In genomic region chr11:11789735-11790369, GRCh38 we compare ENCODE assay signal across 9 cellular contexts. TPM values are rescaled to one million over a fixed set of nuclear protein-coding genes. Genes with fewer than 3 reads are reported as not detected.
DNase-seq lines count a peak whose midpoint lies in the region; ATAC-seq and TF ChIP-seq lines count a peak whose summit lies in the region.
"Had no signal": no experiment of that assay in that cellular context is flagged by ENCODE, and none has a peak within 500 bp of the region (broad histone marks: within the 10 kb centered on the region; RNA-seq: fewer than 3 reads in every experiment).

No MANE protein-coding gene starts in this region.

- H3K27ac ChIP-seq in A673 (ENCODE audit: low read depth, low read length, poor library complexity, severe bottlenecking) (no peak overlapping the region), Panc1 (ENCODE audit: low read length) (no peak overlapping the region), foreskin keratinocyte (no peak overlapping the region)

- peak; percentile 35 for DNase-seq in A673 (ENCODE audit: low spot score)
- peak; percentile 8 for DNase-seq in GM04504 (ENCODE audit: low read depth)
- DNase-seq in Panc1 (ENCODE audit: low read depth, low spot score), result no peak
- no peak for DNase-seq in foreskin keratinocyte
- no peak for DNase-seq in Ammon's horn (ENCODE audit: low spot score)
- no peak for DNase-seq in NK-92 (lab: John Stamatoyannopoulos, UW; ENCODE audit: unreplicated experiment)
- DNase-seq: activated naive CD8-positive, alpha-beta T cell treated with anti-CD3 and anti-CD28 coated beads, Interleukin-2, amount 10 ng/mL, durations not matched to agents 7 days and 5 days had no signal

- TF ChIP-seq CTCF in A673 (conservative IDR thresholded peaks at IDR 0.05; ENCODE audit: low read depth, low read length) (peak; percentile 67), Panc1 (IDR thresholded peaks at IDR 0.05) (peak; percentile 82; the same call in 1 of the 2 replicates), foreskin keratinocyte (conservative IDR thresholded peaks at IDR 0.05) (peak; percentile 65)

- ATAC-seq in Panc1 (peak; percentile 64; the same call in 1 of the 2 replicates), foreskin keratinocyte (no peak), HG03565 (IDR thresholded peaks at IDR 0.05; ENCODE audit: unreplicated experiment) (no peak), HG03439 (IDR thresholded peaks at IDR 0.05; ENCODE audit: unreplicated experiment) (no peak)

- H3K27me3 ChIP-seq in A673 (replicated peaks; ENCODE audit: insufficient read depth, low read depth, low read length, poor library complexity), result peaks cover 29% of the 10 kb centered on the region
- H3K27me3 ChIP-seq in Panc1 (ENCODE audit: control insufficient read depth, insufficient read depth, low read length), result no peaks in the 10 kb centered on the region; the same call in 1 of the 2 replicates
- peaks cover 25% of the 10 kb centered on the region for H3K27me3 ChIP-seq in foreskin keratinocyte

- BruUV-seq in A673 (replicated peaks; lab: Mats Ljungman, UMichigan) (no TSS peak), Panc1 (replicated peaks; lab: Mats Ljungman, UMichigan) (no TSS peak)

- CTCF ChIA-PET in A673 (lab: Charles Lee), result no interaction called here
- CTCF ChIA-PET in Panc1 (lab: Charles Lee), result no interaction called here

- intact Hi-C loops in A673 (cut with micrococcal nuclease; ENCODE audit: unreplicated experiment), result loop anchor here (10.0 kb wide), 1 partner anchor 995 kb away; no protein-coding TSS in a partner anchor
- intact Hi-C loops in Panc1 (cut with micrococcal nuclease; ENCODE audit: unreplicated experiment), result loop anchor here (5.0 to 10.0 kb wide), 5 partner anchors 105 to 1015 kb away; partner anchors contain the start of gene GALNT18

- H3K36me3 ChIP-seq in A673 (ENCODE audit: insufficient read depth, low read length, poor library complexity, severe bottlenecking) (no peaks in the 10 kb centered on the region), Panc1 (ENCODE audit: control insufficient read depth, insufficient read depth, low read length) (no peaks in the 10 kb centered on the region)

- in situ Hi-C loops in Panc1 (cut with HindIII; ENCODE audit: low pct_unique_long_range_greater_than_20kb, low sequenced_read_pairs), result no loop called here

- POLR2A ChIA-PET in A673 (lab: Charles Lee; ENCODE audit: low non-redundant PET) (no interaction called here), Panc1 (lab: Charles Lee) (no interaction called here)

- H3K4me3 ChIP-seq in A673 (ENCODE audit: low read depth, low read length, poor library complexity, severe bottlenecking) (no peak overlapping the region), Panc1 (ENCODE audit: low read depth in 2 of 2, low read length in 2 of 2) (no peak overlapping the region)

- H3K9me3 ChIP-seq in A673 (ENCODE audit: low read depth, low read length, poor library complexity, severe bottlenecking) (no peaks in the 10 kb centered on the region), Panc1 (ENCODE audit: control insufficient read depth, insufficient read depth, low read depth, low read length) (no peaks in the 10 kb centered on the region)

- H3K4me1 ChIP-seq in A673 (ENCODE audit: insufficient read depth, low read length, poor library complexity, severe bottlenecking) (no peaks in the 10 kb centered on the region), Panc1 (ENCODE audit: control insufficient read depth, insufficient read depth, low read length) (no peaks in the 10 kb centered on the region; the same call in 1 of the 2 replicates), foreskin keratinocyte (no peaks in the 10 kb centered on the region)

RNA-seq across cellular contexts. Expression of gene USP47, which starts 51.9 kb away (rescaled TPM):
- total RNA-seq in A673 (2021) (40.0 and 45.9 TPM in 2 replicates), Panc1 (2021; ENCODE audit: unreplicated experiment) (39.2 TPM), foreskin keratinocyte (37.0 and 37.7 TPM in 2 replicates)
- 20.3 TPM for polyA plus RNA-seq in Panc1 (2012; ENCODE audit: insufficient read length)
- polyA plus RNA-seq in foreskin keratinocyte, result 8.2 and 8.8 TPM in 2 replicates

Comparison
In these comparisons a context has a peak if more than half of its experiments do, and no peak if none do; other contexts are left out.
1. DNase-seq: peak in A673 (single experiment) and GM04504 (single experiment); none in Panc1 (single experiment), foreskin keratinocyte (0 of 2), Ammon's horn (single experiment) and NK-92 (single experiment).
2. Peak in every context shown above with its lines, with median percentiles within 50 percentile points of each other: CTCF ChIP-seq.